In genomic region chr10:103677486-103677885, GRCh38 we compare ENCODE assay signal across 8 cellular contexts.
DNase-seq lines count a peak whose midpoint lies in the region; ATAC-seq and TF ChIP-seq lines count a peak whose summit lies in the region.

No MANE protein-coding gene starts in this region.

- no peaks in the 10 kb centered on the region for H3K36me3 ChIP-seq in CD4-positive, alpha-beta memory T cell (ENCODE audit: insufficient read depth, low read length)
- H3K36me3 ChIP-seq in esophagus muscularis mucosa (no peaks in the 10 kb centered on the region), sigmoid colon (no peaks in the 10 kb centered on the region)

- 51% methylated on average over 4 of the region's 4 CpGs for WGBS in esophagus muscularis mucosa
- 58 to 61% methylated on average over 4 of the region's 4 CpGs for WGBS in sigmoid colon, 2 donors

- no peaks in the 10 kb centered on the region for H3K9me3 ChIP-seq in CD4-positive, alpha-beta memory T cell (ENCODE audit: control insufficient read depth in 1 of 2, low read length in 2 of 2)
- H3K9me3 ChIP-seq in esophagus muscularis mucosa = no peaks in the 10 kb centered on the region
- H3K9me3 ChIP-seq in sigmoid colon = no peaks in the 10 kb centered on the region

- no peak for TF ChIP-seq CTCF in esophagus muscularis mucosa (IDR thresholded peaks at IDR 0.05)
- no peak for TF ChIP-seq CTCF in sigmoid colon (IDR thresholded peaks at IDR 0.05)

- peak overlapping the region; percentile 86 for H3K27ac ChIP-seq in CD4-positive, alpha-beta memory T cell (ENCODE audit: low read depth, low read length)
- H3K27ac ChIP-seq in esophagus muscularis mucosa (replicated peaks in 1 of 4) (peak overlapping the region; percentile 49 to 83 (median 72)), sigmoid colon (peak overlapping the region; percentile 77 to 87 (median 79))

- H3K4me1 Mint-ChIP-seq in CD4-positive, alpha-beta memory T cell = peaks cover 10 to 27% (median 17%) of the 10 kb centered on the region in 4 donors
- H3K4me1 Mint-ChIP-seq in T-cell = peaks cover 12 to 23% (median 16%) of the 10 kb centered on the region in 3 donors

- TF ChIP-seq EP300 in esophagus muscularis mucosa (IDR thresholded peaks at IDR 0.05) (no peak), sigmoid colon (IDR thresholded peaks at IDR 0.05) (no peak)

- H3K4me3 Mint-ChIP-seq in CD4-positive, alpha-beta memory T cell = peak overlapping the region; percentile 81 to 93 (median 88)
- peak overlapping the region; percentile 78 to 83 (median 82) for H3K4me3 Mint-ChIP-seq in T-cell

- TF ChIP-seq POLR2A in esophagus muscularis mucosa (IDR thresholded peaks at IDR 0.05; ENCODE audit: low read depth) (no peak), sigmoid colon (IDR thresholded peaks at IDR 0.05) (no peak)

- CTCF ChIA-PET in CD4-positive, alpha-beta memory T cell (lab: Charles Lee; ENCODE audit: partially characterized antibody) = interaction anchor here (1.2 to 1.4 kb wide), 2 partner anchors 9 to 71 kb away, joined by 3 to 9 read pairs; no protein-coding TSS in a partner anchor
- CTCF ChIA-PET in T-cell (lab: Charles Lee) = interaction anchor here in 1 of 2 donors (1.0 kb wide), 2 partner anchors 17 to 19 kb away, joined by 3 to 4 read pairs; no protein-coding TSS in a partner anchor

- no peak for DNase-seq in CD4-positive, alpha-beta memory T cell
- DNase-seq in T-cell = no peak
- DNase-seq in esophagus muscularis mucosa (ENCODE audit: extremely low spot score) = no peak
- DNase-seq in sigmoid colon = no peak
- DNase-seq in ecto neural progenitor cell (ENCODE audit: low spot score) = no peak
- DNase-seq in iPS-NIHi11 (ENCODE audit: low spot score) = no peak

- H3K27me3 ChIP-seq in CD4-positive, alpha-beta memory T cell (ENCODE audit: insufficient read depth, low read length) = no peaks in the 10 kb centered on the region
- H3K27me3 ChIP-seq in esophagus muscularis mucosa = no peaks in the 10 kb centered on the region
- no peaks in the 10 kb centered on the region for H3K27me3 ChIP-seq in sigmoid colon

- no peaks in the 10 kb centered on the region for H3K9me3 Mint-ChIP-seq in CD4-positive, alpha-beta memory T cell
- no peaks in the 10 kb centered on the region for H3K9me3 Mint-ChIP-seq in T-cell

- peak overlapping the region; percentile 97 to 99 (median 98) for H3K27ac Mint-ChIP-seq in CD4-positive, alpha-beta memory T cell
- peak overlapping the region; percentile 87 to 93 for H3K27ac Mint-ChIP-seq in T-cell

- H3K4me1 ChIP-seq in CD4-positive, alpha-beta memory T cell (ENCODE audit: insufficient read depth, low read length) = peaks cover 29% of the 10 kb centered on the region
- H3K4me1 ChIP-seq in esophagus muscularis mucosa (peaks cover 37 to 69% (median 47%) of the 10 kb centered on the region in 4 donors), sigmoid colon (peaks cover 0 to 36% (median 31%) of the 10 kb centered on the region in 4 donors)

- POLR2A ChIA-PET in CD4-positive, alpha-beta memory T cell (lab: Charles Lee; ENCODE audit: partially characterized antibody) = interaction anchor here (1.1 to 1.5 kb wide), 6 partner anchors 9 to 88 kb away, joined by 3 to 9 read pairs (median 6); no protein-coding TSS in a partner anchor
- POLR2A ChIA-PET in T-cell (lab: Charles Lee) = no interaction called here

- no peak for ATAC-seq in T-cell (replicated peaks in 1 of 4)
- no peak for ATAC-seq in HG03159 (IDR thresholded peaks at IDR 0.05; ENCODE audit: unreplicated experiment)
- ATAC-seq in HG03097 (IDR thresholded peaks at IDR 0.05; ENCODE audit: low FRiP score, unreplicated experiment) = no peak

- H3K27me3 Mint-ChIP-seq in CD4-positive, alpha-beta memory T cell = no peaks in the 10 kb centered on the region
- H3K27me3 Mint-ChIP-seq in T-cell = no peaks in the 10 kb centered on the region

- H3K4me3 ChIP-seq in CD4-positive, alpha-beta memory T cell (ENCODE audit: low read length in 2 of 2) = peak overlapping the region; percentile 42 to 56
- peak overlapping the region in 3 of 4 donors; percentile 26 to 46 (median 31) for H3K4me3 ChIP-seq in esophagus muscularis mucosa
- peak overlapping the region; percentile 33 to 53 (median 42) for H3K4me3 ChIP-seq in sigmoid colon

- intact Hi-C loops in CD4-positive, alpha-beta memory T cell (cut with micrococcal nuclease) = loop anchor here (10.0 kb wide), 1 partner anchor 283 kb away; the partner anchor contains the start of genes ATP5MK and PDCD11
- intact Hi-C loops in esophagus muscularis mucosa (cut with DNase I) (no loop called here), sigmoid colon (cut with DNase I) (no loop called here)

- H3K36me3 Mint-ChIP-seq in CD4-positive, alpha-beta memory T cell = peaks cover 0 to 8% of the 10 kb centered on the region in 2 donors
- H3K36me3 Mint-ChIP-seq in T-cell = no peaks in the 10 kb centered on the region
